Comparison of ENCODE assay signal across 14 cellular contexts in the genomic region with DNA sequence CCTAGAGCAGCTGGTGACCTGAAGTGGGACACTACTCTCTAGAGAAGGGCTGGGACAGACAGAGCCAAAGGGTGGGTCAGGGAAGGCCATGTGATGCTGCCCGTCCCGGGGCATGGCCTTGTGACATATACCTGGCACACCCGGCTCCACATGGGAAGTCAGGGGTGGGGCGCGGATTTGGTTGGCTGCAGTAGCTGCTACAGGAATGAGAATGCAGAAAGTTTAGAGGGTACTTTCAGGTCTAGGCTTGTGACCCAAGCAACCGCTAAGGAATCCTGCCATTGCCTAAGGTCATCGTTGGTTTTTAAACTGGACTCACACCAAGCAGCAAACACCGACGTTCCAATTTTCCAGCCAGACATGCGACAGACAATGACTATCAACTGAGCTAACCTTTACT. TPM values are rescaled to one million over a fixed set of nuclear protein-coding genes. Genes with fewer than 3 reads are reported as not detected.
DNase-seq lines count a peak whose midpoint lies in the region; ATAC-seq and TF ChIP-seq lines count a peak whose summit lies in the region.
"Had no signal": no experiment of that assay in that cellular context is flagged by ENCODE, and none has a peak within 500 bp of the region (broad histone marks: within the 10 kb centered on the region; RNA-seq: fewer than 3 reads in every experiment).

No MANE protein-coding gene starts in this region.

- DNase-seq in heart right ventricle (no peak), Right ventricle myocardium superior (no peak), dorsolateral prefrontal cortex (no peak), hepatocyte (ENCODE audit: low spot score) (no peak), GM10266 (ENCODE audit: extremely low spot score) (no peak), HPDE6-E6E7 (ENCODE audit: extremely low spot score) (no peak), glutamatergic neuron (no peak)
- DNase-seq: activated naive CD4-positive, alpha-beta T cell treated with anti-CD3 and anti-CD28 coated beads, Interleukin-2, amount 50 U/mL, for 16 hours; central memory CD4-positive, alpha-beta T cell; DMS53; left colon had no signal

- ATAC-seq in heart right ventricle (peak in 4 of 8 donors; percentile 10 to 48 (median 24)), Right ventricle myocardium superior (ENCODE audit: poor library complexity) (no peak)
- ATAC-seq: left colon had no signal

- no peaks in the 10 kb centered on the region for H3K9me3 Mint-ChIP-seq in glutamatergic neuron (ENCODE audit: unreplicated experiment)
- H3K9me3 Mint-ChIP-seq: nephron had no signal

- H3K27ac ChIP-seq in heart right ventricle, result peak overlapping the region in 9 of 10 donors; percentile 66 to 92 (median 76)
- peak overlapping the region in 51 of 59 donors; percentile 8 to 90 (median 79) for H3K27ac ChIP-seq in dorsolateral prefrontal cortex
- H3K27ac ChIP-seq in neutrophil, result peak overlapping the region; percentile 94
- no peak overlapping the region for H3K27ac ChIP-seq in hepatocyte
- H3K27ac ChIP-seq: SK-N-MC had no signal

- no peak overlapping the region for H2AFZ ChIP-seq in hepatocyte

- no peaks in the 10 kb centered on the region for H3K9me2 ChIP-seq in hepatocyte (replicated peaks; ENCODE audit: insufficient read depth)

- peaks cover 0 to 77% (median 45%) of the 10 kb centered on the region in 9 donors for H3K4me1 ChIP-seq in heart right ventricle
- peaks cover 39 to 40% of the 10 kb centered on the region in 2 experiments for H3K4me1 ChIP-seq in neutrophil (ENCODE audit: control insufficient read depth in 1 of 2, insufficient read depth in 1 of 2, low read depth in 1 of 2, low read length in 1 of 2)
- H3K4me1 ChIP-seq in hepatocyte (ENCODE audit: insufficient read depth), result no peaks in the 10 kb centered on the region

- no peaks in the 10 kb centered on the region for H3K36me3 Mint-ChIP-seq in glutamatergic neuron (ENCODE audit: unreplicated experiment)

- no peak overlapping the region for H3K4me3 Mint-ChIP-seq in glutamatergic neuron (ENCODE audit: unreplicated experiment)
- H3K4me3 Mint-ChIP-seq: nephron had no signal

- no peaks in the 10 kb centered on the region for H3K27me3 Mint-ChIP-seq in glutamatergic neuron (ENCODE audit: unreplicated experiment)

- no peaks in the 10 kb centered on the region for H3K79me2 ChIP-seq in hepatocyte

- H3K9me3 ChIP-seq in heart right ventricle (no peaks in the 10 kb centered on the region), neutrophil (no peaks in the 10 kb centered on the region), hepatocyte (ENCODE audit: low read depth) (no peaks in the 10 kb centered on the region)

- no peaks in the 10 kb centered on the region for H3K27me3 ChIP-seq in heart right ventricle
- H3K27me3 ChIP-seq in dorsolateral prefrontal cortex, result no peaks in the 10 kb centered on the region
- H3K27me3 ChIP-seq in neutrophil, result no peaks in the 10 kb centered on the region
- H3K27me3 ChIP-seq in hepatocyte, result no peaks in the 10 kb centered on the region

- H3K36me3 ChIP-seq in heart right ventricle (peaks cover 0 to 26% (median 0%) of the 10 kb centered on the region in 9 donors), neutrophil (peaks cover 33% of the 10 kb centered on the region), hepatocyte (replicated peaks; ENCODE audit: insufficient read depth, low read depth) (no peaks in the 10 kb centered on the region)

- H3K4me3 ChIP-seq in heart right ventricle, result no peak overlapping the region
- H3K4me3 ChIP-seq in dorsolateral prefrontal cortex, result no peak overlapping the region
- peak overlapping the region in 1 of 2 experiments; percentile 47 for H3K4me3 ChIP-seq in neutrophil (ENCODE audit: low read depth in 1 of 2, low read length in 1 of 2)
- no peak overlapping the region for H3K4me3 ChIP-seq in hepatocyte
- H3K4me3 ChIP-seq: SK-N-MC had no signal

- H3K4me1 Mint-ChIP-seq in glutamatergic neuron (ENCODE audit: low read depth, unreplicated experiment), result peaks cover 5% of the 10 kb centered on the region

- TF ChIP-seq CTCF in heart right ventricle (IDR thresholded peaks at IDR 0.05), result no peak
- TF ChIP-seq CTCF in dorsolateral prefrontal cortex (IDR thresholded peaks at IDR 0.05 in 54 of 56, conservative IDR thresholded peaks at IDR 0.05 in 2 of 56; ENCODE audit: low read depth in 1 of 56, partially characterized antibody in 56 of 56), result no peak
- TF ChIP-seq CTCF in neutrophil (IDR thresholded peaks at IDR 0.05), result no peak
- no peak for TF ChIP-seq CTCF in hepatocyte (IDR thresholded peaks at IDR 0.05; ENCODE audit: poor library complexity)
- no peak for TF ChIP-seq CTCF in GM10266 (IDR thresholded peaks at IDR 0.05; ENCODE audit: control insufficient read depth, insufficient read depth, low read depth, missing control alignments)
- no peak for TF ChIP-seq CTCF in glutamatergic neuron (IDR thresholded peaks at IDR 0.05; ENCODE audit: partially characterized antibody, unreplicated experiment)

- H4K20me1 ChIP-seq in hepatocyte (ENCODE audit: insufficient read depth, poor library complexity, severe bottlenecking), result no peaks in the 10 kb centered on the region

- no peak overlapping the region for H3K27ac Mint-ChIP-seq in glutamatergic neuron (ENCODE audit: unreplicated experiment)
- H3K27ac Mint-ChIP-seq: nephron had no signal

- intact Hi-C loops in heart right ventricle (cut with DNase I) (loop anchor here in 5 of 10 donors (5.0 to 10.0 kb wide), 6 partner anchors 62 to 382 kb away; no protein-coding TSS in a partner anchor), Right ventricle myocardium superior (cut with DNase I) (no loop called here), dorsolateral prefrontal cortex (cut with DNase I) (no loop called here)

- WGBS in heart right ventricle, 2 donors, result 68 to 84% methylated on average over 10 of the region's 10 CpGs
- WGBS in hepatocyte (ENCODE audit: low lambda C conversion rate, missing lambda C conversion rate), result 94% methylated on average over 10 of the region's 10 CpGs

- H3K4me2 ChIP-seq in hepatocyte, result no peak overlapping the region

RNA-seq across cellular contexts. Expression of gene RCBTB2, which starts 25.9 kb away (rescaled TPM):
- total RNA-seq in heart right ventricle, result 10 to 100 TPM in 9 of 10 donors, 1 to 10 TPM in 1; 8.3 to 16.2 (median 12.2) TPM
- 10 to 100 TPM in 1 of 2 donors, 1 to 10 TPM in 1; 4.9 to 22.9 TPM for polyA plus RNA-seq in heart right ventricle
- total RNA-seq in Right ventricle myocardium superior, result 16.6 TPM
- 10 to 100 TPM in 100 of 120 experiments, 1 to 10 TPM in 20; 7.7 to 20.0 (median 11.9) TPM for total RNA-seq in dorsolateral prefrontal cortex
- total RNA-seq in hepatocyte, result 12.2 TPM in 2 replicates
- 8.0 and 8.8 TPM in 2 replicates for polyA plus RNA-seq in hepatocyte
- 7.4 TPM for total RNA-seq in glutamatergic neuron (ENCODE audit: unreplicated experiment)
